ENCODE assay signal across 11 cellular contexts in the genomic region with DNA sequence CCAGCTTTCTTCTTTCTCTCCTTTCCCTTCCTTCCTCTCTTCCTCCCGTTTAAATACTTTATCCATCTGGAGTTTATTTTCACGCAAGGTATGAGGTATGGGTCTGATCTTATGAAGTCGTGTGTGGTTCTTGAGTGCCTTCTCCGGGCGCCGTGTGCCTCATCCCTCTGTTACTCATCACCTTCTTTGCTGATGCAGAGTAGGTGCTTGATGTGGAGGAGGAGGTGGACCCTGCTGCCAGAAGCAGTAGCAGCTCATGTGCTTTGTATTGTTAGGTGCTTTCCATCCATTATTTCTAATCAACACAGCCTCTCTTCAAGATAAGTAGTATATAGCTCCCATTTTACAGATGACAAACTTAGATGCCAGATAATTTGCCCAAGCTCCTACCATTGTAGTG. TPM values are rescaled to one million over a fixed set of nuclear protein-coding genes. Genes with fewer than 3 reads are reported as not detected.
DNase-seq lines count a peak whose midpoint lies in the region; ATAC-seq and TF ChIP-seq lines count a peak whose summit lies in the region.
"Had no signal": no experiment of that assay in that cellular context is flagged by ENCODE, and none has a peak within 500 bp of the region (broad histone marks: within the 10 kb centered on the region; RNA-seq: fewer than 3 reads in every experiment).

No MANE protein-coding gene starts in this region.

- H3K9ac ChIP-seq in PC-3 (ENCODE audit: low read length): no peak overlapping the region

- H3K4me3 ChIP-seq in PC-3 (ENCODE audit: low read length): no peak overlapping the region
- H3K4me3 ChIP-seq: transverse colon had no signal

- no peaks in the 10 kb centered on the region for H3K36me3 ChIP-seq in PC-3 (ENCODE audit: low read depth, low read length)

- POLR2A ChIA-PET in PC-3 (lab: Charles Lee; ENCODE audit: unreplicated experiment): no interaction called here

- H3K27ac ChIP-seq in PC-3 (ENCODE audit: low read length): no peak overlapping the region
- H3K27ac ChIP-seq: transverse colon had no signal

- no peaks in the 10 kb centered on the region for H3K27me3 Mint-ChIP-seq in T-helper 2 cell treated with Interferon-gamma antibody and Interleukin-4, amounts not matched to agents 5 μg/mL and 100 μg/mL, for 36 hours (ENCODE audit: low read depth)
- no peaks in the 10 kb centered on the region for H3K27me3 Mint-ChIP-seq in activated T-helper 1 cell treated with anti-CD3 and anti-CD28 coated beads, Interleukin-12 subunit alpha, Interleukin-12 subunit beta, Interleukin-2, Interleukin-4 antibody, amounts not matched to agents 30 ng/mL and 10 ng/mL and 1 ng/mL, durations not matched to agents 14 hours and 24 hours and 36 hours (ENCODE audit: insufficient read depth)
- H3K27me3 Mint-ChIP-seq in memory B cell: no peaks in the 10 kb centered on the region

- H2AFZ ChIP-seq in PC-3 (ENCODE audit: low read length): no peak overlapping the region

- intact Hi-C loops in activated T-helper 1 cell treated with anti-CD3 and anti-CD28 coated beads, Interleukin-12 subunit alpha, Interleukin-12 subunit beta, Interleukin-2, Interleukin-4 antibody, amounts not matched to agents 30 ng/mL and 10 ng/mL and 1 ng/mL, durations not matched to agents 14 hours and 24 hours and 36 hours (cut with micrococcal nuclease): no loop called here
- intact Hi-C loops in PC-3 (cut with micrococcal nuclease): no loop called here

- H3K36me3 Mint-ChIP-seq in T-helper 2 cell treated with Interferon-gamma antibody and Interleukin-4, amounts not matched to agents 5 μg/mL and 100 μg/mL, for 36 hours (ENCODE audit: low read depth): peaks cover 5% of the 10 kb centered on the region
- peaks cover 12% of the 10 kb centered on the region for H3K36me3 Mint-ChIP-seq in activated T-helper 1 cell treated with anti-CD3 and anti-CD28 coated beads, Interleukin-12 subunit alpha, Interleukin-12 subunit beta, Interleukin-2, Interleukin-4 antibody, amounts not matched to agents 30 ng/mL and 10 ng/mL and 1 ng/mL, durations not matched to agents 14 hours and 24 hours and 36 hours (ENCODE audit: low read depth)
- H3K36me3 Mint-ChIP-seq in memory B cell: peaks cover 8% of the 10 kb centered on the region
- H3K36me3 Mint-ChIP-seq in stimulated activated effector memory CD8-positive, alpha-beta T cell treated with anti-CD3 and anti-CD28 coated beads, Interleukin-12 subunit alpha, Interleukin-12 subunit beta, amount 100 ng/mL, for 72 hours: peaks cover 6% of the 10 kb centered on the region

- H3K4me1 Mint-ChIP-seq in T-helper 2 cell treated with Interferon-gamma antibody and Interleukin-4, amounts not matched to agents 5 μg/mL and 100 μg/mL, for 36 hours (ENCODE audit: low read depth): peaks cover 27% of the 10 kb centered on the region
- peaks cover 23% of the 10 kb centered on the region for H3K4me1 Mint-ChIP-seq in activated T-helper 1 cell treated with anti-CD3 and anti-CD28 coated beads, Interleukin-12 subunit alpha, Interleukin-12 subunit beta, Interleukin-2, Interleukin-4 antibody, amounts not matched to agents 30 ng/mL and 10 ng/mL and 1 ng/mL, durations not matched to agents 14 hours and 24 hours and 36 hours (ENCODE audit: low read depth)
- H3K4me1 Mint-ChIP-seq in memory B cell: peaks cover 27% of the 10 kb centered on the region
- peaks cover 50% of the 10 kb centered on the region for H3K4me1 Mint-ChIP-seq in stimulated activated effector memory CD8-positive, alpha-beta T cell treated with anti-CD3 and anti-CD28 coated beads, Interleukin-12 subunit alpha, Interleukin-12 subunit beta, amount 100 ng/mL, for 72 hours

- no TSS peak for BruUV-seq in PC-3 (replicated peaks; lab: Mats Ljungman, UMichigan)

- peak overlapping the region; percentile 43 for H3K27ac Mint-ChIP-seq in T-helper 2 cell treated with Interferon-gamma antibody and Interleukin-4, amounts not matched to agents 5 μg/mL and 100 μg/mL, for 36 hours
- H3K27ac Mint-ChIP-seq in activated T-helper 1 cell treated with anti-CD3 and anti-CD28 coated beads, Interleukin-12 subunit alpha, Interleukin-12 subunit beta, Interleukin-2, Interleukin-4 antibody, amounts not matched to agents 30 ng/mL and 10 ng/mL and 1 ng/mL, durations not matched to agents 14 hours and 24 hours and 36 hours: peak overlapping the region; percentile 50
- H3K27ac Mint-ChIP-seq in memory B cell: peak overlapping the region; percentile 80
- peak overlapping the region; percentile 15 for H3K27ac Mint-ChIP-seq in stimulated activated effector memory CD8-positive, alpha-beta T cell treated with anti-CD3 and anti-CD28 coated beads, Interleukin-12 subunit alpha, Interleukin-12 subunit beta, amount 100 ng/mL, for 72 hours

- H3K9me3 ChIP-seq in PC-3 (ENCODE audit: low read length): no peaks in the 10 kb centered on the region
- H3K9me3 ChIP-seq: transverse colon had no signal

- DNase-seq in T-helper 2 cell treated with Interferon-gamma antibody and Interleukin-4, amounts not matched to agents 5 μg/mL and 100 μg/mL, for 36 hours (ENCODE audit: low spot score): no peak
- DNase-seq in activated T-helper 1 cell treated with anti-CD3 and anti-CD28 coated beads, Interleukin-12 subunit alpha, Interleukin-12 subunit beta, Interleukin-2, Interleukin-4 antibody, amounts not matched to agents 30 ng/mL and 10 ng/mL and 1 ng/mL, durations not matched to agents 14 hours and 24 hours and 36 hours (ENCODE audit: low spot score): no peak
- DNase-seq in memory B cell (ENCODE audit: low spot score in 2 of 2) (no peak), inferior parietal cortex (ENCODE audit: extremely low spot score) (no peak), PC-3 (no peak), SKM-1 (lab: John Stamatoyannopoulos, UW; ENCODE audit: unreplicated experiment) (no peak)
- DNase-seq in stimulated activated effector memory CD8-positive, alpha-beta T cell treated with anti-CD3 and anti-CD28 coated beads, Interleukin-12 subunit alpha, Interleukin-12 subunit beta, amount 100 ng/mL, for 72 hours (ENCODE audit: low spot score in 2 of 2): no peak
- DNase-seq: Calu3, cortex of kidney, NCI-H2171 treated with DMSO at 0.1 percent for 48 hours, transverse colon had no signal

- peak overlapping the region; percentile 14 for H3K4me3 Mint-ChIP-seq in T-helper 2 cell treated with Interferon-gamma antibody and Interleukin-4, amounts not matched to agents 5 μg/mL and 100 μg/mL, for 36 hours
- no peak overlapping the region for H3K4me3 Mint-ChIP-seq in activated T-helper 1 cell treated with anti-CD3 and anti-CD28 coated beads, Interleukin-12 subunit alpha, Interleukin-12 subunit beta, Interleukin-2, Interleukin-4 antibody, amounts not matched to agents 30 ng/mL and 10 ng/mL and 1 ng/mL, durations not matched to agents 14 hours and 24 hours and 36 hours
- no peak overlapping the region for H3K4me3 Mint-ChIP-seq in memory B cell
- H3K4me3 Mint-ChIP-seq in stimulated activated effector memory CD8-positive, alpha-beta T cell treated with anti-CD3 and anti-CD28 coated beads, Interleukin-12 subunit alpha, Interleukin-12 subunit beta, amount 100 ng/mL, for 72 hours: peak overlapping the region; percentile 18

- H3K9me3 Mint-ChIP-seq in T-helper 2 cell treated with Interferon-gamma antibody and Interleukin-4, amounts not matched to agents 5 μg/mL and 100 μg/mL, for 36 hours: no peaks in the 10 kb centered on the region
- no peaks in the 10 kb centered on the region for H3K9me3 Mint-ChIP-seq in activated T-helper 1 cell treated with anti-CD3 and anti-CD28 coated beads, Interleukin-12 subunit alpha, Interleukin-12 subunit beta, Interleukin-2, Interleukin-4 antibody, amounts not matched to agents 30 ng/mL and 10 ng/mL and 1 ng/mL, durations not matched to agents 14 hours and 24 hours and 36 hours
- H3K9me3 Mint-ChIP-seq in memory B cell: no peaks in the 10 kb centered on the region
- no peaks in the 10 kb centered on the region for H3K9me3 Mint-ChIP-seq in stimulated activated effector memory CD8-positive, alpha-beta T cell treated with anti-CD3 and anti-CD28 coated beads, Interleukin-12 subunit alpha, Interleukin-12 subunit beta, amount 100 ng/mL, for 72 hours

- H3K4me1 ChIP-seq in PC-3 (ENCODE audit: insufficient read depth, low read length): no peaks in the 10 kb centered on the region

- no peaks in the 10 kb centered on the region for H3K9me2 ChIP-seq in PC-3 (replicated peaks; ENCODE audit: low read length)

- H4K20me1 ChIP-seq in PC-3 (ENCODE audit: low read length): no peaks in the 10 kb centered on the region

- CTCF ChIA-PET in PC-3 (lab: Charles Lee): no interaction called here

- no peaks in the 10 kb centered on the region for H3K27me3 ChIP-seq in PC-3 (ENCODE audit: low read length)
- H3K27me3 ChIP-seq: transverse colon had no signal

- H3K4me2 ChIP-seq in PC-3 (ENCODE audit: low read length): no peak overlapping the region

- H3F3A ChIP-seq in PC-3 (ENCODE audit: low read length, unreplicated experiment): no peaks in the 10 kb centered on the region

- TF ChIP-seq CTCF in PC-3 (conservative IDR thresholded peaks at IDR 0.05; ENCODE audit: low read depth, low read length): no peak

- peaks cover 49% of the 10 kb centered on the region for H3K79me2 ChIP-seq in PC-3 (ENCODE audit: low read length)

- ATAC-seq in memory B cell (ENCODE audit: low read depth) (no peak), PC-3 (no peak)
- peak; percentile 88 for ATAC-seq in stimulated activated effector memory CD8-positive, alpha-beta T cell treated with anti-CD3 and anti-CD28 coated beads, Interleukin-12 subunit alpha, Interleukin-12 subunit beta, amount 100 ng/mL, for 72 hours

RNA-seq across cellular contexts. Expression of gene TNRC6B, which starts 47.0 kb away (rescaled TPM):
- total RNA-seq in activated T-helper 1 cell treated with anti-CD3 and anti-CD28 coated beads, Interleukin-12 subunit alpha, Interleukin-12 subunit beta, Interleukin-2, Interleukin-4 antibody, amounts not matched to agents 30 ng/mL and 10 ng/mL and 1 ng/mL, durations not matched to agents 14 hours and 24 hours and 36 hours: 26.2 and 30.9 TPM in 2 replicates
- 15.1 and 21.3 TPM in 2 replicates for total RNA-seq in PC-3 (2014; rRNA removed)

Comparison
In these comparisons a context has a peak if more than half of its experiments do, and no peak if none do; other contexts are left out.
1. H3K27ac Mint-ChIP-seq: peak in every context shown above with its lines; median percentile 80 in memory B cell; 50 in activated T-helper 1 cell treated with anti-CD3 and anti-CD28 coated beads, Interleukin-12 subunit alpha, Interleukin-12 subunit beta, Interleukin-2, Interleukin-4 antibody, amounts not matched to agents 30 ng/mL and 10 ng/mL and 1 ng/mL, durations not matched to agents 14 hours and 24 hours and 36 hours; 43 in T-helper 2 cell treated with Interferon-gamma antibody and Interleukin-4, amounts not matched to agents 5 μg/mL and 100 μg/mL, for 36 hours; 15 in stimulated activated effector memory CD8-positive, alpha-beta T cell treated with anti-CD3 and anti-CD28 coated beads, Interleukin-12 subunit alpha, Interleukin-12 subunit beta, amount 100 ng/mL, for 72 hours.
2. H3K4me3 Mint-ChIP-seq: peak in T-helper 2 cell treated with Interferon-gamma antibody and Interleukin-4, amounts not matched to agents 5 μg/mL and 100 μg/mL, for 36 hours (single experiment) and stimulated activated effector memory CD8-positive, alpha-beta T cell treated with anti-CD3 and anti-CD28 coated beads, Interleukin-12 subunit alpha, Interleukin-12 subunit beta, amount 100 ng/mL, for 72 hours (single experiment); none in activated T-helper 1 cell treated with anti-CD3 and anti-CD28 coated beads, Interleukin-12 subunit alpha, Interleukin-12 subunit beta, Interleukin-2, Interleukin-4 antibody, amounts not matched to agents 30 ng/mL and 10 ng/mL and 1 ng/mL, durations not matched to agents 14 hours and 24 hours and 36 hours (single experiment) and memory B cell (single experiment).